25 cellular contexts compared by ENCODE assay signal in genomic region chr17:80452173-80452915, GRCh38. TPM values are rescaled to one million over a fixed set of nuclear protein-coding genes. Genes with fewer than 3 reads are reported as not detected.
DNase-seq lines count a peak whose midpoint lies in the region; ATAC-seq and TF ChIP-seq lines count a peak whose summit lies in the region.
"Had no signal": no experiment of that assay in that cellular context is flagged by ENCODE, and none has a peak within 500 bp of the region (broad histone marks: within the 10 kb centered on the region; RNA-seq: fewer than 3 reads in every experiment).

No MANE protein-coding gene starts in this region.

- no peak overlapping the region for H3K27ac ChIP-seq in coronary artery
- H3K27ac ChIP-seq: 22Rv1, left lung, pancreas, right lobe of liver, tibial artery had no signal

- H3K27me3 Mint-ChIP-seq in activated T-helper 1 cell treated with anti-CD3 and anti-CD28 coated beads, Interleukin-12 subunit alpha, Interleukin-12 subunit beta, Interleukin-2, Interleukin-4 antibody, amounts not matched to agents 30 ng/mL and 10 ng/mL and 1 ng/mL, durations not matched to agents 14 hours and 24 hours and 36 hours (ENCODE audit: insufficient read depth), result peaks cover 4% of the 10 kb centered on the region
- H3K27me3 Mint-ChIP-seq in immature natural killer cell (ENCODE audit: low read depth in 3 of 3) (peaks cover 6 to 11% (median 9%) of the 10 kb centered on the region in 3 donors), type B pancreatic cell (peaks cover 5% of the 10 kb centered on the region)
- H3K27me3 Mint-ChIP-seq: activated CD8-positive, alpha-beta memory T cell treated with anti-CD3 and anti-CD28 coated beads, Interleukin-2, amount 10 ng/mL, durations not matched to agents 7 days and 5 days had no signal

- peaks cover 34% of the 10 kb centered on the region for H3K4me1 Mint-ChIP-seq in activated T-helper 1 cell treated with anti-CD3 and anti-CD28 coated beads, Interleukin-12 subunit alpha, Interleukin-12 subunit beta, Interleukin-2, Interleukin-4 antibody, amounts not matched to agents 30 ng/mL and 10 ng/mL and 1 ng/mL, durations not matched to agents 14 hours and 24 hours and 36 hours (ENCODE audit: low read depth)
- peaks cover 23 to 26% of the 10 kb centered on the region in 2 donors for H3K4me1 Mint-ChIP-seq in immature natural killer cell
- peaks cover 12% of the 10 kb centered on the region for H3K4me1 Mint-ChIP-seq in type B pancreatic cell (ENCODE audit: unreplicated experiment)

- intact Hi-C loops in activated T-helper 1 cell treated with anti-CD3 and anti-CD28 coated beads, Interleukin-12 subunit alpha, Interleukin-12 subunit beta, Interleukin-2, Interleukin-4 antibody, amounts not matched to agents 30 ng/mL and 10 ng/mL and 1 ng/mL, durations not matched to agents 14 hours and 24 hours and 36 hours (cut with micrococcal nuclease), result no loop called here

- peak overlapping the region; percentile 86 for H3K27ac Mint-ChIP-seq in activated T-helper 1 cell treated with anti-CD3 and anti-CD28 coated beads, Interleukin-12 subunit alpha, Interleukin-12 subunit beta, Interleukin-2, Interleukin-4 antibody, amounts not matched to agents 30 ng/mL and 10 ng/mL and 1 ng/mL, durations not matched to agents 14 hours and 24 hours and 36 hours
- no peak overlapping the region for H3K27ac Mint-ChIP-seq in immature natural killer cell
- no peak overlapping the region for H3K27ac Mint-ChIP-seq in type B pancreatic cell
- H3K27ac Mint-ChIP-seq: activated CD8-positive, alpha-beta memory T cell treated with anti-CD3 and anti-CD28 coated beads, Interleukin-2, amount 10 ng/mL, durations not matched to agents 7 days and 5 days had no signal

- DNase-seq in NCI-H2171 treated with DMSO at 0.1 percent for 48 hours (lab: John Stamatoyannopoulos, UW), result peak; percentile 18
- DNase-seq in NCI-H2171 (lab: John Stamatoyannopoulos, UW), result no peak
- no peak for DNase-seq in activated T-helper 1 cell treated with anti-CD3 and anti-CD28 coated beads, Interleukin-12 subunit alpha, Interleukin-12 subunit beta, Interleukin-2, Interleukin-4 antibody, amounts not matched to agents 30 ng/mL and 10 ng/mL and 1 ng/mL, durations not matched to agents 14 hours and 24 hours and 36 hours (ENCODE audit: low spot score)
- DNase-seq in immature natural killer cell, result no peak
- DNase-seq in type B pancreatic cell (ENCODE audit: extremely low spot score, unreplicated experiment), result no peak
- no peak for DNase-seq in activated effector memory CD4-positive, alpha-beta T cell treated with Interleukin-2 at 50 U/mL for 16 hours
- no peak for DNase-seq in coronary artery (ENCODE audit: low spot score)
- DNase-seq: activated CD8-positive, alpha-beta memory T cell treated with anti-CD3 and anti-CD28 coated beads, Interleukin-2, amount 10 ng/mL, durations not matched to agents 7 days and 5 days; activated gamma-delta T cell; BE2C; effector memory CD4-positive, alpha-beta T cell; GF-D8; mucosa of descending colon; NCI-H187; NCI-H226; RPMI8226; T1000; tibial artery had no signal

- ATAC-seq in GM21786 (IDR thresholded peaks at IDR 0.05; ENCODE audit: unreplicated experiment), result no peak
- ATAC-seq: activated CD4-positive, CD25-positive, alpha-beta regulatory T cell treated with anti-CD3 and anti-CD28 coated beads, Interleukin-2, amount 50 U/mL, for 24 hours; activated CD8-positive, alpha-beta memory T cell treated with anti-CD3 and anti-CD28 coated beads, Interleukin-2, amount 10 ng/mL, durations not matched to agents 7 days and 5 days; GM12878; left lung; mucosa of descending colon; pancreas had no signal

- no peaks in the 10 kb centered on the region for H3K9me3 Mint-ChIP-seq in activated T-helper 1 cell treated with anti-CD3 and anti-CD28 coated beads, Interleukin-12 subunit alpha, Interleukin-12 subunit beta, Interleukin-2, Interleukin-4 antibody, amounts not matched to agents 30 ng/mL and 10 ng/mL and 1 ng/mL, durations not matched to agents 14 hours and 24 hours and 36 hours
- H3K9me3 Mint-ChIP-seq in immature natural killer cell (no peaks in the 10 kb centered on the region), type B pancreatic cell (no peaks in the 10 kb centered on the region)

- no peak overlapping the region for H3K4me3 ChIP-seq in coronary artery
- H3K4me3 ChIP-seq: GM12878, left lung, mucosa of descending colon, pancreas, right lobe of liver, tibial artery had no signal

- H3K36me3 Mint-ChIP-seq in activated T-helper 1 cell treated with anti-CD3 and anti-CD28 coated beads, Interleukin-12 subunit alpha, Interleukin-12 subunit beta, Interleukin-2, Interleukin-4 antibody, amounts not matched to agents 30 ng/mL and 10 ng/mL and 1 ng/mL, durations not matched to agents 14 hours and 24 hours and 36 hours (ENCODE audit: low read depth), result no peaks in the 10 kb centered on the region
- H3K36me3 Mint-ChIP-seq in immature natural killer cell (no peaks in the 10 kb centered on the region), type B pancreatic cell (no peaks in the 10 kb centered on the region)
- H3K36me3 Mint-ChIP-seq: activated CD8-positive, alpha-beta memory T cell treated with anti-CD3 and anti-CD28 coated beads, Interleukin-2, amount 10 ng/mL, durations not matched to agents 7 days and 5 days had no signal

- H3K4me3 Mint-ChIP-seq in activated T-helper 1 cell treated with anti-CD3 and anti-CD28 coated beads, Interleukin-12 subunit alpha, Interleukin-12 subunit beta, Interleukin-2, Interleukin-4 antibody, amounts not matched to agents 30 ng/mL and 10 ng/mL and 1 ng/mL, durations not matched to agents 14 hours and 24 hours and 36 hours, result peak overlapping the region; percentile 39
- H3K4me3 Mint-ChIP-seq in immature natural killer cell (peak overlapping the region in 3 of 5 donors; percentile 27 to 59 (median 52)), type B pancreatic cell (peak overlapping the region; percentile 92)

- TF ChIP-seq CTCF in type B pancreatic cell (conservative IDR thresholded peaks at IDR 0.05) (no peak), coronary artery (IDR thresholded peaks at IDR 0.05) (no peak)

RNA-seq across cellular contexts. Expression of gene NPTX1, which starts 24.1 kb away (rescaled TPM):
- total RNA-seq in activated T-helper 1 cell treated with anti-CD3 and anti-CD28 coated beads, Interleukin-12 subunit alpha, Interleukin-12 subunit beta, Interleukin-2, Interleukin-4 antibody, amounts not matched to agents 30 ng/mL and 10 ng/mL and 1 ng/mL, durations not matched to agents 14 hours and 24 hours and 36 hours, result 23.4 and 24.2 TPM in 2 replicates
- 1 to 10 TPM in 1 of 3 donors, under 1 TPM in 1, not detected in 1; 0.13 to 1.5 TPM for polyA plus RNA-seq in immature natural killer cell
- total RNA-seq in type B pancreatic cell (ENCODE audit: low replicate concordance), result 1.7 and 4.7 TPM in 2 replicates
- total RNA-seq: GM12878 had no signal
- polyA plus RNA-seq: GM12878 had no signal

RNA-seq across cellular contexts. Expression of gene ENDOV, which starts 37.4 kb away (rescaled TPM):
- total RNA-seq in activated T-helper 1 cell treated with anti-CD3 and anti-CD28 coated beads, Interleukin-12 subunit alpha, Interleukin-12 subunit beta, Interleukin-2, Interleukin-4 antibody, amounts not matched to agents 30 ng/mL and 10 ng/mL and 1 ng/mL, durations not matched to agents 14 hours and 24 hours and 36 hours, result 15.6 and 16.9 TPM in 2 replicates
- polyA plus RNA-seq in immature natural killer cell, result 10 to 100 TPM in 1 of 3 donors, 1 to 10 TPM in 2; 8.1 to 11.7 (median 8.7) TPM
- 30.7 and 38.9 TPM in 2 replicates for total RNA-seq in type B pancreatic cell (ENCODE audit: low replicate concordance)

Comparison
In these comparisons a context has a peak if more than half of its experiments do, and no peak if none do; other contexts are left out.
1. H3K4me3 Mint-ChIP-seq: peak in every context shown above with its lines; median percentile 92 in type B pancreatic cell; 52 in immature natural killer cell; 39 in activated T-helper 1 cell treated with anti-CD3 and anti-CD28 coated beads, Interleukin-12 subunit alpha, Interleukin-12 subunit beta, Interleukin-2, Interleukin-4 antibody, amounts not matched to agents 30 ng/mL and 10 ng/mL and 1 ng/mL, durations not matched to agents 14 hours and 24 hours and 36 hours.